In the genomic region with DNA sequence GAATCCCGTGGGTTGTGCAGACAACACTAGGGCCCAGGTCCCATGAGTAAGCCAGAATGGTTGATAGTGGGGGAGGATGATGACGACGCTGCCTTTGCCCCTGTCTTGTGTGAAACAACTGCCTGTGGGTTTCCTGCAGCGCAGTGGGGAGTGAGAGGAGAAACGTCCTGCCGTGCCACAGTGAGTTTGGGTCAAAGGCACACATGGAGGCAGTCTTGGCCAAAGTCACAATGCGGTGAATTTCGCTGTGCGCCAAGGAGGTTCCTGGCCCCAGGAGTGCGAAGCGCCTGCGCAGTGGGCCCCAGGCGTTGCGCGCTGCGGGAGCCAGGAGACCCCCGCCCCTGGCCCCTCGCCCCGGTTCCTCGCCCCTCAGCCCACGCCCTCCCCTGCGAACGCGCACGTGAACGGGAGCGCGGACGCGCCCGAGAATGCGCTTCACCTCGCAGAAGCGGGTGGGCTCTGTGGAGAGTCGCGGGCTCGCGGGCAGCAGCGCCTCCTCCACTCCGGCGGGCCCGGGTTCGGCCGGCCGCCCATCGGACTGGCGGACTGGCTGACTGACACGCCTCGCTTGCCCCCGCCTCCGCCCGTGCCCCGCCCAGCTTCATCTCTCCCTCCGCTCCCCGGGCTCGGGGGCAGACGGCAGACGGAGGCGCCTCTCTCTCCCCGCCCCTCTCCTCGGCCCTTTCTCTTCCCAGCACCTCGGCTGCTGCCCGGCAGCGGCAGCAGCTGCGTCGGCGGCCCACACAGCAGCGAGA, we compare ENCODE assay signal across 8 cellular contexts. TPM values are rescaled to one million over a fixed set of nuclear protein-coding genes. Genes with fewer than 3 reads are reported as not detected.
DNase-seq lines count a peak whose midpoint lies in the region; ATAC-seq and TF ChIP-seq lines count a peak whose summit lies in the region.

A gene (plus strand): TSS at position 635 of the 755 bp plus-strand sequence. CDS start 144 bp downstream, outside the sequence.

- H3K9ac ChIP-seq in KMS-11: peak within 1 kb of the TSS; percentile 7; the same call in 1 of the 2 replicates
- H3K9ac ChIP-seq in neural progenitor cell: no peak within 1 kb of the TSS

- H3K27ac ChIP-seq in KMS-11 (no peak within 1 kb of the TSS), neural progenitor cell (no peak within 1 kb of the TSS)

- TF ChIP-seq CTCF in AG09309 (IDR thresholded peaks at IDR 0.05; ENCODE audit: control insufficient read depth, insufficient read depth, low read depth, low read length, missing control alignments) (no peak), KMS-11 (conservative IDR thresholded peaks at IDR 0.05; ENCODE audit: low read depth, low read length) (no peak), fibroblast of the aortic adventitia (IDR thresholded peaks at IDR 0.05; ENCODE audit: insufficient read depth, low read length) (no peak), neural progenitor cell (IDR thresholded peaks at IDR 0.05) (no peak), type B pancreatic cell (conservative IDR thresholded peaks at IDR 0.05) (no peak)

- H3K4me3 ChIP-seq in AG09309 (ENCODE audit: control insufficient read depth, low read depth, low read length) (peak within 1 kb of the TSS; percentile 31), KMS-11 (IDR thresholded peaks at IDR 0.05; ENCODE audit: insufficient read depth, low read depth, low read length) (no peak within 1 kb of the TSS), fibroblast of the aortic adventitia (ENCODE audit: low read depth, low read length) (peak within 1 kb of the TSS; percentile 54), neural progenitor cell (peak within 1 kb of the TSS; percentile 57)

- H3K4me2 ChIP-seq in KMS-11 (peak within 1 kb of the TSS; percentile 39; the same call in 1 of the 2 replicates), neural progenitor cell (peak within 1 kb of the TSS; percentile 71)

- H3K36me3 Mint-ChIP-seq in neural progenitor cell: no peaks in the 10 kb centered on the region
- no peaks in the 10 kb centered on the region for H3K36me3 Mint-ChIP-seq in type B pancreatic cell

- DNase-seq in AG09309 (ENCODE audit: low read depth): no peak
- peak; percentile 10 for DNase-seq in activated T-cell treated with anti-CD3 and anti-CD28 coated beads for 4 hours
- peak; percentile 2 for DNase-seq in fibroblast of the aortic adventitia (ENCODE audit: low read depth)
- peak; percentile 92 for DNase-seq in neural progenitor cell (ENCODE audit: low spot score)
- DNase-seq in type B pancreatic cell (ENCODE audit: extremely low spot score, unreplicated experiment): peak; percentile 85
- no peak for DNase-seq in mesenteric fat pad (ENCODE audit: low spot score)

- peaks cover 5% of the 10 kb centered on the region for H3K9me3 Mint-ChIP-seq in neural progenitor cell
- no peaks in the 10 kb centered on the region for H3K9me3 Mint-ChIP-seq in type B pancreatic cell

- H2AFZ ChIP-seq in KMS-11 (ENCODE audit: low read depth) (peak within 1 kb of the TSS; percentile 59), neural progenitor cell (replicated peaks) (peak within 1 kb of the TSS; percentile 80)

- peaks cover 19% of the 10 kb centered on the region for H3K4me1 Mint-ChIP-seq in neural progenitor cell
- H3K4me1 Mint-ChIP-seq in type B pancreatic cell (ENCODE audit: unreplicated experiment): peaks cover 3% of the 10 kb centered on the region

- H4K20me1 ChIP-seq in KMS-11 (ENCODE audit: insufficient read depth) (no peaks in the 10 kb centered on the region), neural progenitor cell (ENCODE audit: low read depth) (no peaks in the 10 kb centered on the region)

- H3K79me2 ChIP-seq in KMS-11 (ENCODE audit: insufficient read depth, low read depth): no peaks in the 10 kb centered on the region
- peaks cover 12% of the 10 kb centered on the region for H3K79me2 ChIP-seq in neural progenitor cell (ENCODE audit: low read depth)

- no peaks in the 10 kb centered on the region for H3K4me1 ChIP-seq in KMS-11 (ENCODE audit: low read depth, poor library complexity, severe bottlenecking)
- H3K4me1 ChIP-seq in neural progenitor cell: no peaks in the 10 kb centered on the region

- no peaks in the 10 kb centered on the region for H3K9me3 ChIP-seq in neural progenitor cell (ENCODE audit: low read depth)

- ATAC-seq in HG03521 (IDR thresholded peaks at IDR 0.05; ENCODE audit: unreplicated experiment): no peak

- no peaks in the 10 kb centered on the region for H3K27me3 ChIP-seq in KMS-11 (ENCODE audit: insufficient read depth, low read depth)
- no peaks in the 10 kb centered on the region for H3K27me3 ChIP-seq in neural progenitor cell

- H3F3A ChIP-seq in neural progenitor cell (ENCODE audit: low read depth): no peaks in the 10 kb centered on the region

- peaks cover 2% of the 10 kb centered on the region for H3K27me3 Mint-ChIP-seq in neural progenitor cell (ENCODE audit: insufficient read depth, low read depth)
- H3K27me3 Mint-ChIP-seq in type B pancreatic cell: peaks cover 26% of the 10 kb centered on the region

- H3K4me3 Mint-ChIP-seq in neural progenitor cell: peak within 1 kb of the TSS; percentile 90
- H3K4me3 Mint-ChIP-seq in type B pancreatic cell: peak within 1 kb of the TSS; percentile 90

- H3K27ac Mint-ChIP-seq in neural progenitor cell (peak within 1 kb of the TSS; percentile 60), type B pancreatic cell (no peak within 1 kb of the TSS)

- H3K36me3 ChIP-seq in KMS-11 (ENCODE audit: insufficient read depth): no peaks in the 10 kb centered on the region
- H3K36me3 ChIP-seq in neural progenitor cell: no peaks in the 10 kb centered on the region

RNA-seq across cellular contexts. Expression of the gene that starts here (rescaled TPM):
- total RNA-seq in fibroblast of the aortic adventitia (ENCODE audit: low replicate concordance) (0.63 and 2.0 TPM in 2 replicates), neural progenitor cell (ENCODE audit: low replicate concordance) (23.9 and 31.3 TPM in 2 replicates), type B pancreatic cell (ENCODE audit: low replicate concordance) (0.43 and 10.4 TPM in 2 replicates), mesenteric fat pad (not detected)

Comparison
In these comparisons a context has a peak if more than half of its experiments do, and no peak if none do; other contexts are left out.
1. DNase-seq: peak in activated T-cell treated with anti-CD3 and anti-CD28 coated beads for 4 hours (single experiment), fibroblast of the aortic adventitia (single experiment), neural progenitor cell (single experiment) and type B pancreatic cell (single experiment); none in AG09309 (single experiment) and mesenteric fat pad (single experiment).